In the genomic region with DNA sequence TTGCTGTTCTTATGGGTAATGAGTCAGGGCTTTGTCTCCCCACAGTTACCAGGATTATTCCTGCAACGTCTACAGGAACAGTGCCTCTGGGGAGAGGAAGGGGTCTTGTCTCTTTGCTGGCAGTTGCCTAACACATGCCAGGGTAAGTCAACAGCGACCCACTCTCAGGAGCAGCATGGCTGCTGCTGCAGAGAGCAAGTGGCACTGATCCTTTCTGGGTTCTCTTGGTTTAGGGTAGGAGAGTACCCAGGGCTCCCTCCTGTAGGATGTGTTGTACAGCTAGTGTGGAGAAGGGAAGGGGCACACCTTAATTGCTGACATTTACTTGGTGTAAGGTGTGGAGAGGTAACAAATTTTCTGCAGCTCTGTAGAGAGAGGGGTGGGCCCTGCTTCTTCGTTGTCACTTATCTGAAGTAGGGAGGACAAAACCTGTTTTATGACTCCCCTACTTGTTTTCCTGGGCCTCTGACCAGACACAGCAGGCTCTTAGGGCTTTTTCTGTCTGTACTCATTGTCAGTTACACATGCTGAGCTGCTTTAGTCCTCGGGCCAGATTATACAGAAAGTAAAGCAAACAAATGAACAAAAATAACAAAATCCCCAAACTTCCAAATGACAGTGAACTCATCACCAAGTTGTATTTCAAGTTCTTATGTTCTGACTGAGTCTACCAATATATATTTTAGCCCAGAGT, we compare ENCODE assay signal across 11 cellular contexts.
DNase-seq lines count a peak whose midpoint lies in the region; ATAC-seq and TF ChIP-seq lines count a peak whose summit lies in the region.
"Had no signal": no experiment of that assay in that cellular context is flagged by ENCODE, and none has a peak within 500 bp of the region (broad histone marks: within the 10 kb centered on the region; RNA-seq: fewer than 3 reads in every experiment).

No MANE protein-coding gene starts in this region.

- H3K27me3 Mint-ChIP-seq in neural progenitor cell (ENCODE audit: insufficient read depth, low read depth), result peaks cover 2% of the 10 kb centered on the region
- H3K27me3 Mint-ChIP-seq: T-cell had no signal

- no peak overlapping the region for H3K9ac ChIP-seq in neural progenitor cell
- H3K9ac ChIP-seq: parathyroid adenoma had no signal

- H3K79me2 ChIP-seq in neural progenitor cell (ENCODE audit: low read depth), result no peaks in the 10 kb centered on the region
- H3K79me2 ChIP-seq: parathyroid adenoma had no signal

- H3K27ac Mint-ChIP-seq in neural progenitor cell, result peak overlapping the region; percentile 70
- H3K27ac Mint-ChIP-seq: T-cell had no signal

- peak; percentile 82 for DNase-seq in NCI-H146 (lab: John Stamatoyannopoulos, UW)
- peak; percentile 27 for DNase-seq in neural progenitor cell (ENCODE audit: low spot score)
- no peak for DNase-seq in HT-29 (ENCODE audit: low spot score)
- DNase-seq: NK-92 treated with Interleukin-12 subunit alpha and Interleukin-12 subunit beta, amount 100 ng/mL, for 24 hours; T-cell had no signal

- TF ChIP-seq CTCF in C4-2B (conservative IDR thresholded peaks at IDR 0.05) (no peak), neural progenitor cell (IDR thresholded peaks at IDR 0.05) (no peak)

- ATAC-seq in HG02678 (IDR thresholded peaks at IDR 0.05; ENCODE audit: unreplicated experiment) (no peak), HG03108 (IDR thresholded peaks at IDR 0.05; ENCODE audit: unreplicated experiment) (no peak), GM19351 (IDR thresholded peaks at IDR 0.05; ENCODE audit: unreplicated experiment) (no peak)
- ATAC-seq: T-cell had no signal

- peaks cover 11% of the 10 kb centered on the region for H3K4me1 Mint-ChIP-seq in neural progenitor cell
- H3K4me1 Mint-ChIP-seq: T-cell had no signal

- H4K20me1 ChIP-seq in neural progenitor cell (ENCODE audit: low read depth), result no peaks in the 10 kb centered on the region

- no peaks in the 10 kb centered on the region for H3K27me3 ChIP-seq in neural progenitor cell

- peaks cover 14% of the 10 kb centered on the region for H3F3A ChIP-seq in neural progenitor cell (ENCODE audit: low read depth)

- peaks cover 4% of the 10 kb centered on the region for H3K36me3 ChIP-seq in neural progenitor cell

- H3K4me2 ChIP-seq in neural progenitor cell, result peak overlapping the region; percentile 12

- no peak overlapping the region for H3K4me3 ChIP-seq in neural progenitor cell

- no peak overlapping the region for H3K4me3 Mint-ChIP-seq in neural progenitor cell
- H3K4me3 Mint-ChIP-seq: T-cell had no signal

- peaks cover 7% of the 10 kb centered on the region for H3K36me3 Mint-ChIP-seq in neural progenitor cell
- H3K36me3 Mint-ChIP-seq: T-cell had no signal

- peaks cover 8% of the 10 kb centered on the region for H3K9me3 Mint-ChIP-seq in neural progenitor cell

- H2AFZ ChIP-seq in neural progenitor cell (replicated peaks), result no peak overlapping the region
- H2AFZ ChIP-seq: parathyroid adenoma had no signal

- H3K27ac ChIP-seq in C4-2B (peak overlapping the region; percentile 87), cingulate gyrus (ENCODE audit: low read depth, low read length) (peak overlapping the region; percentile 88), neural progenitor cell (peak overlapping the region; percentile 64)
- H3K27ac ChIP-seq: parathyroid adenoma had no signal

- H3K4me1 ChIP-seq in neural progenitor cell, result peaks cover 13% of the 10 kb centered on the region
- H3K4me1 ChIP-seq: parathyroid adenoma had no signal

- no peaks in the 10 kb centered on the region for H3K9me3 ChIP-seq in neural progenitor cell (ENCODE audit: low read depth)
